In genomic region chr20:21609221-21609620, GRCh38 we compare ENCODE assay signal across 15 cellular contexts.
DNase-seq lines count a peak whose midpoint lies in the region; ATAC-seq and TF ChIP-seq lines count a peak whose summit lies in the region.
"Had no signal": no experiment of that assay in that cellular context is flagged by ENCODE, and none has a peak within 500 bp of the region (broad histone marks: within the 10 kb centered on the region; RNA-seq: fewer than 3 reads in every experiment).

No MANE protein-coding gene starts in this region.

- no peaks in the 10 kb centered on the region for H3K4me1 ChIP-seq in GM23248 (ENCODE audit: insufficient read depth)
- H3K4me1 ChIP-seq: breast epithelium, gastrocnemius medialis, testis had no signal

- no peak overlapping the region for H3K4me2 ChIP-seq in GM23248 (ENCODE audit: unreplicated experiment)

- peak; percentile 28 for DNase-seq in GM23248
- peak; percentile 91 for DNase-seq in islet precursor cell
- no peak for DNase-seq in NCI-H146 treated with DMSO at 0.1 percent for 48 hours (lab: John Stamatoyannopoulos, UW; ENCODE audit: unreplicated experiment)
- no peak for DNase-seq in ACHN
- DNase-seq: CD4-positive, alpha-beta memory T cell; mucosa of descending colon; MV-4-11; stimulated activated CD4-positive, alpha-beta T cell treated with anti-CD3 and anti-CD28 coated beads, Interleukin-15, amount 100 ng/mL, for 24 hours; testis had no signal

- H3F3A ChIP-seq in GM23248 (ENCODE audit: insufficient read depth): no peaks in the 10 kb centered on the region

- no peak overlapping the region for H3K27ac ChIP-seq in GM23248
- peak overlapping the region; percentile 78 for H3K27ac ChIP-seq in VCaP
- H3K27ac ChIP-seq in temporal lobe (ENCODE audit: low read depth, low read length): peak overlapping the region; percentile 93
- H3K27ac ChIP-seq: gastrocnemius medialis, testis had no signal

- no peaks in the 10 kb centered on the region for H3K79me2 ChIP-seq in GM23248 (ENCODE audit: insufficient read depth)

- in situ Hi-C loops in GM23248 (cut with MboI) (no loop called here), ACHN (cut with HindIII; ENCODE audit: low pct_ligation_motif_present, low pct_unique_long_range_greater_than_20kb, low sequenced_read_pairs) (no loop called here)

- H3K9me2 ChIP-seq in GM23248 (ENCODE audit: insufficient read depth): no peaks in the 10 kb centered on the region

- ATAC-seq in GM18861 (IDR thresholded peaks at IDR 0.05; ENCODE audit: unreplicated experiment): no peak
- ATAC-seq: WTC11 had no signal

- WGBS in GM23248 (ENCODE audit: low coverage in 1 of 2, low lambda C conversion rate in 2 of 2, missing lambda C conversion rate in 2 of 2), 2 experiments: 22 to 28% methylated on average over 3 of the region's 3 CpGs

- H4K20me1 ChIP-seq in GM23248 (ENCODE audit: insufficient read depth): no peaks in the 10 kb centered on the region

- no peaks in the 10 kb centered on the region for H3K27me3 ChIP-seq in GM23248 (replicated peaks; ENCODE audit: insufficient read depth)
- H3K27me3 ChIP-seq: breast epithelium, testis had no signal

- H3K9ac ChIP-seq in GM23248: no peak overlapping the region

- TF ChIP-seq CTCF in VCaP (conservative IDR thresholded peaks at IDR 0.05): no peak

- no peaks in the 10 kb centered on the region for H3K36me3 ChIP-seq in GM23248 (ENCODE audit: low read depth)
- H3K36me3 ChIP-seq: breast epithelium, gastrocnemius medialis had no signal

- no peak overlapping the region for H2AFZ ChIP-seq in GM23248

- no peaks in the 10 kb centered on the region for H3K9me3 ChIP-seq in GM23248 (ENCODE audit: low read depth)
- H3K9me3 ChIP-seq: breast epithelium, gastrocnemius medialis, mucosa of descending colon, testis had no signal

- H3K4me3 ChIP-seq in GM23248: no peak overlapping the region
- H3K4me3 ChIP-seq: mucosa of descending colon, testis had no signal

Comparison
In these comparisons a context has a peak if more than half of its experiments do, and no peak if none do; other contexts are left out.
1. DNase-seq: peak in GM23248 (single experiment) and islet precursor cell (single experiment); none in NCI-H146 treated with DMSO at 0.1 percent for 48 hours (single experiment) and ACHN (single experiment).